9 cellular contexts compared by ENCODE assay signal in genomic region chr3:184227481-184227935, GRCh38. TPM values are rescaled to one million over a fixed set of nuclear protein-coding genes. Genes with fewer than 3 reads are reported as not detected.
DNase-seq lines count a peak whose midpoint lies in the region; ATAC-seq and TF ChIP-seq lines count a peak whose summit lies in the region.
"Had no signal": no experiment of that assay in that cellular context is flagged by ENCODE, and none has a peak within 500 bp of the region (broad histone marks: within the 10 kb centered on the region; RNA-seq: fewer than 3 reads in every experiment).

No MANE protein-coding gene starts in this region.

- no peaks in the 10 kb centered on the region for H3K36me3 ChIP-seq in ascending aorta
- no peaks in the 10 kb centered on the region for H3K36me3 ChIP-seq in left lung

- H3K27ac ChIP-seq in ascending aorta: no peak overlapping the region
- no peak overlapping the region for H3K27ac ChIP-seq in left lung

- peaks cover 25% of the 10 kb centered on the region for H3K27me3 ChIP-seq in ascending aorta
- H3K27me3 ChIP-seq in left lung: peaks cover 46 to 81% of the 10 kb centered on the region in 2 donors

- H3K4me3 ChIP-seq in ascending aorta (no peak overlapping the region), left lung (no peak overlapping the region)

- DNase-seq in GDM1 (lab: John Stamatoyannopoulos, UW) (peak; percentile 21), SW 1271 (lab: John Stamatoyannopoulos, UW) (peak; percentile 14 to 43), ascending aorta (ENCODE audit: low spot score in 2 of 2) (no peak), left lung (peak in 1 of 2 donors; percentile 75)
- peak; percentile 67 for DNase-seq in stimulated activated naive CD8-positive, alpha-beta T cell treated with anti-CD3 and anti-CD28 coated beads, Interleukin-15, Interleukin-2, amounts not matched to agents 100 U/mL and 50 U/mL, for 24 hours

- peaks cover 10% of the 10 kb centered on the region in 2 donors for H3K4me1 ChIP-seq in ascending aorta
- H3K4me1 ChIP-seq in left lung: peaks cover 12 to 23% of the 10 kb centered on the region in 2 donors

- no peaks in the 10 kb centered on the region for H3K9me3 ChIP-seq in ascending aorta
- H3K9me3 ChIP-seq in left lung: no peaks in the 10 kb centered on the region

- intact Hi-C loops in ascending aorta (cut with DNase I) (no loop called here), left lung (cut with DNase I) (no loop called here)

- peak; percentile 50 for ATAC-seq in HG03103 (IDR thresholded peaks at IDR 0.05; ENCODE audit: low read depth, unreplicated experiment)
- peak; percentile 64 for ATAC-seq in left lung
- ATAC-seq in stimulated activated naive CD8-positive, alpha-beta T cell treated with anti-CD3 and anti-CD28 coated beads, Interleukin-15, Interleukin-2, amounts not matched to agents 100 U/mL and 50 U/mL, for 24 hours: peak; percentile 30
- no peak for ATAC-seq in HG03439 (IDR thresholded peaks at IDR 0.05; ENCODE audit: unreplicated experiment)
- no peak for ATAC-seq in GM21360 (IDR thresholded peaks at IDR 0.05; ENCODE audit: unreplicated experiment)

- TF ChIP-seq CTCF in ascending aorta (IDR thresholded peaks at IDR 0.05): peak; percentile 35 to 65 (median 55)
- peak; percentile 58 to 89 for TF ChIP-seq CTCF in left lung (IDR thresholded peaks at IDR 0.05)

RNA-seq across cellular contexts. Expression of gene VWA5B2, which starts 1.9 kb away (rescaled TPM):
- total RNA-seq in ascending aorta (0.32 TPM), left lung (under 1 TPM in 1 of 2 donors, not detected in 1; 0.31 TPM)
- total RNA-seq: activated CD8-positive, alpha-beta memory T cell treated with anti-CD3 and anti-CD28 coated beads for 36 hours had no signal

RNA-seq across cellular contexts. Expression of gene ALG3, which starts 21.3 kb away (rescaled TPM):
- total RNA-seq in ascending aorta (167 TPM), left lung (10 to 100 TPM; 35.3 to 57.2 TPM)

RNA-seq across cellular contexts. Expression of gene EEF1AKMT4, which starts 22.0 kb away (rescaled TPM):
- total RNA-seq in ascending aorta: 4.8 TPM
- total RNA-seq in left lung: 1 to 10 TPM; 4.6 to 6.5 TPM

RNA-seq across cellular contexts. Expression of gene CAMK2N2, which starts 33.8 kb away (rescaled TPM):
- total RNA-seq in ascending aorta (not detected), left lung (1 to 10 TPM in 1 of 2 donors, under 1 TPM in 1; 0.34 to 1.0 TPM)

RNA-seq across cellular contexts. Expression of gene ABCF3, which starts 41.5 kb away (rescaled TPM):
- total RNA-seq in ascending aorta (93.3 TPM), left lung (10 to 100 TPM; 63.3 to 69.9 TPM)

Comparison
In these comparisons a context has a peak if more than half of its experiments do, and no peak if none do; other contexts are left out.
1. DNase-seq: peak in GDM1 (single experiment), SW 1271 (2 of 2) and stimulated activated naive CD8-positive, alpha-beta T cell treated with anti-CD3 and anti-CD28 coated beads, Interleukin-15, Interleukin-2, amounts not matched to agents 100 U/mL and 50 U/mL, for 24 hours (single experiment); none in ascending aorta (0 of 2).
2. ATAC-seq: peak in HG03103 (single experiment), left lung (single experiment) and stimulated activated naive CD8-positive, alpha-beta T cell treated with anti-CD3 and anti-CD28 coated beads, Interleukin-15, Interleukin-2, amounts not matched to agents 100 U/mL and 50 U/mL, for 24 hours (single experiment); none in HG03439 (single experiment) and GM21360 (single experiment).